17 cellular contexts compared by ENCODE assay signal in the genomic region with DNA sequence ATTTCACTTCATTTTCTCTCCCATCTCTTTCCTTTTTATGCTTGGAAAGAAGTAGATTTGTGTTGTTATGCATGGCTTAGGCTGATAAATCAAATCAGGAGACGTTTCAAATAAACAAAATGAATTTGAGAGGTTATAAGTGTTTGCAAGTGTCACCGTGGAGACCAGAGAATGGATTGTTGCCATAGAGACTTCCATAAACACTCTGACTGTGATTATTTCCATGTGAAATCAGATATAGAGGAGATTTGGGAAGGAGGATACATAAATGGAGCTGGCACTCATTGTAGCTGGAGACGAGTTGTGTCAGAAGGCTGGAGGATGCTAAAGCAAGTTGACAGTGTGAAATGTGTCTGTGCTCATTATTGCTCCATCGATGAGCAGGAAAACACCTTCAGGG.
DNase-seq lines count a peak whose midpoint lies in the region; ATAC-seq and TF ChIP-seq lines count a peak whose summit lies in the region.
"Had no signal": no experiment of that assay in that cellular context is flagged by ENCODE, and none has a peak within 500 bp of the region (broad histone marks: within the 10 kb centered on the region; RNA-seq: fewer than 3 reads in every experiment).

No MANE protein-coding gene starts in this region.

- CTCF ChIA-PET in IMR-90 (lab: Yijun Ruan, JAX) (no interaction called here), SK-N-SH (lab: Yijun Ruan, JAX) (no interaction called here)

- H2BK5ac ChIP-seq in IMR-90 (ENCODE audit: low read depth, low read length, poor library complexity, severe bottlenecking), result no peak overlapping the region

- H3K79me2 ChIP-seq in SK-N-SH (ENCODE audit: insufficient read depth), result no peaks in the 10 kb centered on the region

- TF ChIP-seq POLR2A in IMR-90 (IDR thresholded peaks at IDR 0.05; ENCODE audit: low read depth, low read length) (no peak), gastrocnemius medialis (IDR thresholded peaks at IDR 0.05) (no peak)

- H3K23ac ChIP-seq in IMR-90 (ENCODE audit: low read depth, low read length), result no peak overlapping the region

- TF ChIP-seq CTCF in IMR-90 (conservative IDR thresholded peaks at IDR 0.05; ENCODE audit: low read depth, low read length) (no peak), SK-N-SH (IDR thresholded peaks at IDR 0.05) (no peak), gastrocnemius medialis (IDR thresholded peaks at IDR 0.05 in 4 of 5, conservative IDR thresholded peaks at IDR 0.05 in 1 of 5) (no peak)

- no peak overlapping the region for H3K56ac ChIP-seq in IMR-90 (ENCODE audit: extremely low read depth, insufficient read depth, low read length)

- DNase-seq in AG08396 (ENCODE audit: low spot score) (peak; percentile 10), IMR-90 (peak; percentile 73), SK-N-SH (peak; percentile 16), inferior parietal cortex (ENCODE audit: extremely low spot score) (peak; percentile 25), cortex of kidney (lab: John Stamatoyannopoulos, UW) (no peak), gastrocnemius medialis (no peak)
- no peak for DNase-seq in stimulated activated naive CD4-positive, alpha-beta T cell (lab: John Stamatoyannopoulos, UW)
- DNase-seq: activated gamma-delta T cell; PC-9; psoas muscle; stimulated activated CD4-positive, alpha-beta T cell treated with anti-CD3 and anti-CD28 coated beads, Interleukin-2, amount 100 ng/mL, for 48 hours; T-helper 2 cell had no signal

- in situ Hi-C loops in IMR-90 (cut with MboI; ENCODE audit: low sequenced_read_pairs) (no loop called here), gastrocnemius medialis (cut with MboI; ENCODE audit: low sequenced_read_pairs in 4 of 4) (no loop called here)

- intact Hi-C loops in IMR-90 (cut with micrococcal nuclease) (no loop called here), gastrocnemius medialis (cut with DNase I; ENCODE audit: low total_unique reads) (no loop called here)

- H3K9me2 ChIP-seq in SK-N-SH, result no peaks in the 10 kb centered on the region

- no peaks in the 10 kb centered on the region for H3K9me3 ChIP-seq in IMR-90 (ENCODE audit: control insufficient read depth, insufficient read depth, low read length)
- H3K9me3 ChIP-seq in SK-N-SH, result no peaks in the 10 kb centered on the region
- H3K9me3 ChIP-seq in gastrocnemius medialis, result no peaks in the 10 kb centered on the region
- H3K9me3 ChIP-seq: BLaER1, psoas muscle had no signal

- H3K79me1 ChIP-seq in IMR-90 (ENCODE audit: low read depth in 1 of 2, low read length in 2 of 2), result no peaks in the 10 kb centered on the region

- POLR2A ChIA-PET in IMR-90 (lab: Charles Lee; ENCODE audit: unreplicated experiment) (no interaction called here), SK-N-SH (lab: Yijun Ruan, JAX) (no interaction called here)

- no peak overlapping the region for H3K4ac ChIP-seq in IMR-90 (ENCODE audit: low read depth, low read length)

- no peaks in the 10 kb centered on the region for H3K27me3 ChIP-seq in IMR-90 (ENCODE audit: control insufficient read depth, insufficient read depth, low read length)
- no peaks in the 10 kb centered on the region for H3K27me3 ChIP-seq in SK-N-SH (ENCODE audit: insufficient read depth)
- no peaks in the 10 kb centered on the region for H3K27me3 ChIP-seq in gastrocnemius medialis
- H3K27me3 ChIP-seq: BLaER1, cardiac muscle cell had no signal

- no peaks in the 10 kb centered on the region for H3K36me3 ChIP-seq in IMR-90 (ENCODE audit: control insufficient read depth, insufficient read depth, low read length)
- no peaks in the 10 kb centered on the region for H3K36me3 ChIP-seq in SK-N-SH (replicated peaks in 1 of 2; ENCODE audit: control insufficient read depth in 1 of 2, insufficient read depth in 2 of 2, low read length in 1 of 2)
- H3K36me3 ChIP-seq in gastrocnemius medialis, result no peaks in the 10 kb centered on the region
- H3K36me3 ChIP-seq: BLaER1, cardiac muscle cell had no signal

- BruUV-seq in IMR-90 (replicated peaks; lab: Mats Ljungman, UMichigan), result no TSS peak

- no peak overlapping the region for H3K14ac ChIP-seq in IMR-90 (replicated peaks; ENCODE audit: low read depth, low read length)

- dilution Hi-C loops in IMR-90 (cut with HindIII; ENCODE audit: low sequenced_read_pairs, unreplicated experiment), result no loop called here

- no peak overlapping the region for H2AK9ac ChIP-seq in IMR-90 (replicated peaks; ENCODE audit: low read depth, low read length, poor library complexity)

- no peak overlapping the region for H4K91ac ChIP-seq in IMR-90 (ENCODE audit: insufficient read depth, low read depth, low read length)

- peak overlapping the region; percentile 23; the same call in 1 of the 2 replicates for H3K27ac ChIP-seq in IMR-90 (ENCODE audit: insufficient read depth, low read length)
- peak overlapping the region in 1 of 2 experiments; percentile 52; a peak in 1 of 4 replicates for H3K27ac ChIP-seq in SK-N-SH (ENCODE audit: low read depth in 2 of 2, low read length in 1 of 2)
- H3K27ac ChIP-seq in gastrocnemius medialis, result no peak overlapping the region
- H3K27ac ChIP-seq: BLaER1, cardiac muscle cell, PC-9, psoas muscle had no signal

- no peak overlapping the region for H4K5ac ChIP-seq in IMR-90 (ENCODE audit: low read depth, low read length)

- H3K4me1 ChIP-seq in IMR-90 (ENCODE audit: control insufficient read depth, insufficient read depth, low read length) (peaks cover 5% of the 10 kb centered on the region), SK-N-SH (ENCODE audit: control insufficient read depth in 1 of 2, insufficient read depth in 2 of 2, low read depth in 1 of 2, low read length in 1 of 2) (no peaks in the 10 kb centered on the region; a peak in 1 of 4 replicates), gastrocnemius medialis (no peaks in the 10 kb centered on the region)
- H3K4me1 ChIP-seq: BLaER1, psoas muscle had no signal

- no peak overlapping the region for H3K9ac ChIP-seq in IMR-90 (ENCODE audit: low read depth, low read length)
- H3K9ac ChIP-seq in SK-N-SH, result no peak overlapping the region
- H3K9ac ChIP-seq: BLaER1 had no signal

- H3K4me3 ChIP-seq in IMR-90 (ENCODE audit: insufficient read depth, low read depth, low read length) (no peak overlapping the region), SK-N-SH (ENCODE audit: low read depth in 2 of 2, low read length in 1 of 2) (no peak overlapping the region), gastrocnemius medialis (no peak overlapping the region)
- H3K4me3 ChIP-seq: BLaER1, cardiac muscle cell, PC-9, psoas muscle had no signal

- ATAC-seq in IMR-90 (ENCODE audit: low read depth), result no peak; the same call in 1 of the 2 replicates
- ATAC-seq in gastrocnemius medialis, result no peak
- ATAC-seq in GM18520 (IDR thresholded peaks at IDR 0.05; ENCODE audit: unreplicated experiment), result no peak
- ATAC-seq: HCT116; psoas muscle; stimulated activated effector memory CD8-positive, alpha-beta T cell treated with anti-CD3 and anti-CD28 coated beads, Interleukin-12 subunit alpha, Interleukin-12 subunit beta, amount 100 ng/mL, for 72 hours had no signal

- no peak for TF ChIP-seq RAD21 in IMR-90 (IDR thresholded peaks at IDR 0.05; ENCODE audit: low read length)
- no peak for TF ChIP-seq RAD21 in SK-N-SH (IDR thresholded peaks at IDR 0.05; ENCODE audit: low read length)

- H4K20me1 ChIP-seq in IMR-90 (ENCODE audit: insufficient read depth, low read length) (no peaks in the 10 kb centered on the region), SK-N-SH (ENCODE audit: insufficient read depth) (no peaks in the 10 kb centered on the region)
- H4K20me1 ChIP-seq: BLaER1 had no signal

- H2BK120ac ChIP-seq in IMR-90 (ENCODE audit: low read depth, low read length), result no peak overlapping the region

- H3F3A ChIP-seq in SK-N-SH (replicated peaks; ENCODE audit: insufficient read depth), result no peaks in the 10 kb centered on the region

- 0 out of 2 replicates have a peak, but pooled peaks cover 3% of the 10 kb centered on the region for H3K9me1 ChIP-seq in IMR-90 (ENCODE audit: insufficient read depth, low read length)

- H2BK20ac ChIP-seq in IMR-90 (ENCODE audit: low read depth, low read length), result no peak overlapping the region

- H4K8ac ChIP-seq in IMR-90 (ENCODE audit: low read depth in 2 of 2, low read length in 2 of 2), result no peak overlapping the region

- H3K4me2 ChIP-seq in IMR-90 (ENCODE audit: low read depth, low read length) (peak overlapping the region; percentile 74; the same call in 1 of the 2 replicates), SK-N-SH (no peak overlapping the region)
- H3K4me2 ChIP-seq: BLaER1, PC-9 had no signal

- no CpG with 5 or more reads among the region's 4 CpGs for WGBS in IMR-90 (ENCODE audit: extremely low coverage in 2 of 2, insufficient read length in 1 of 2), 2 experiments
- WGBS in SK-N-SH (ENCODE audit: low lambda C conversion rate), result 38% methylated on average over 4 of the region's 4 CpGs

- no peak overlapping the region; the same call in 1 of the 2 replicates for H3K18ac ChIP-seq in IMR-90 (ENCODE audit: low read depth, low read length)

- TF ChIP-seq EP300 in SK-N-SH (IDR thresholded peaks at IDR 0.05; ENCODE audit: borderline replicate concordance in 1 of 2, low read depth in 1 of 2, low read length in 1 of 2), result no peak

- no peak overlapping the region for H2AFZ ChIP-seq in IMR-90 (replicated peaks; ENCODE audit: low read length, poor library complexity)
- H2AFZ ChIP-seq in SK-N-SH (ENCODE audit: low read depth), result no peak overlapping the region
- H2AFZ ChIP-seq: PC-9 had no signal

- H2BK15ac ChIP-seq in IMR-90 (ENCODE audit: low read depth, low read length), result no peak overlapping the region

- no peak overlapping the region for H2AK5ac ChIP-seq in IMR-90 (ENCODE audit: low read depth, low read length)

TF ChIP-seq in IMR-90, 13 proteins besides CTCF, POLR2A, EP300 and RAD21 (continues in another document):
- no peak for TF ChIP-seq RFX5 (IDR thresholded peaks at IDR 0.05; ENCODE audit: low read depth, low read length)
- no peak for TF ChIP-seq NFE2L2 (IDR thresholded peaks at IDR 0.05; ENCODE audit: low read depth, low read length)
- TF ChIP-seq SMC3 (IDR thresholded peaks at IDR 0.05; ENCODE audit: low read depth, low read length), result no peak
- no peak for TF ChIP-seq CHD1 (IDR thresholded peaks at IDR 0.05; ENCODE audit: low read depth, low read length)
- TF ChIP-seq MAZ (IDR thresholded peaks at IDR 0.05; ENCODE audit: borderline replicate concordance, low read depth, low read length), result no peak
- TF ChIP-seq BHLHE40 (IDR thresholded peaks at IDR 0.05; ENCODE audit: low read depth, low read length), result no peak
- TF ChIP-seq RCOR1 (IDR thresholded peaks at IDR 0.05; ENCODE audit: insufficient replicate concordance, low read length), result no peak

TF ChIP-seq in SK-N-SH, 30 proteins besides CTCF, POLR2A, EP300 and RAD21 (continues in another document):
- no peak for TF ChIP-seq FOSL2 (IDR thresholded peaks at IDR 0.05; ENCODE audit: borderline replicate concordance, low read depth)
- no peak for TF ChIP-seq RFX5 (IDR thresholded peaks at IDR 0.05; ENCODE audit: low read length)
- no peak for TF ChIP-seq FOXM1 (IDR thresholded peaks at IDR 0.05; ENCODE audit: low read depth)
- TF ChIP-seq SIN3A (IDR thresholded peaks at IDR 0.05; ENCODE audit: borderline replicate concordance, low read depth, low read length), result no peak

Comparison
In these comparisons a context has a peak if more than half of its experiments do, and no peak if none do; other contexts are left out.
1. DNase-seq: peak in AG08396 (single experiment), IMR-90 (single experiment), SK-N-SH (single experiment) and inferior parietal cortex (single experiment); none in cortex of kidney (single experiment), gastrocnemius medialis (0 of 2) and stimulated activated naive CD4-positive, alpha-beta T cell (0 of 6).